8 cellular contexts compared by ENCODE assay signal in genomic region chr11:129750343-129751292, GRCh38.
A peak's percentile ranks its signal among the peaks of the same experiment; 100 is the strongest.
DNase-seq lines count a peak whose midpoint lies in the region; ATAC-seq and TF ChIP-seq lines count a peak whose summit lies in the region.

No MANE protein-coding gene starts in this region.

- DNase-seq in Calu3: peak; percentile 81
- peak; percentile 74 for DNase-seq in HK-2 (ENCODE audit: unreplicated experiment)
- peak; percentile 89 for DNase-seq in activated T-cell treated with anti-CD3 and anti-CD28 coated beads, Interleukin-2, amount 50 U/mL, for 24 hours
- DNase-seq in fibroblast of gingiva (ENCODE audit: low read depth): peak; percentile 63
- peak; percentile 77 for DNase-seq in natural killer cell
- DNase-seq in stimulated activated naive B cell treated with anti-CD40 and anti-IgM and Interleukin-4, amounts not matched to agents 10 μg/mL and 1 μg/mL and 100 μg/mL, for 72 hours: peak; percentile 56

- no TSS peak for BruUV-seq in Calu3 (replicated peaks; lab: Mats Ljungman, UMichigan)

- intact Hi-C loops in Calu3 (cut with micrococcal nuclease; ENCODE audit: unreplicated experiment) (loop anchor here (1.0 to 5.0 kb wide), 2 partner anchors 386 to 633 kb away; no protein-coding TSS in a partner anchor), natural killer cell (cut with micrococcal nuclease) (loop anchor here (1.0 kb wide), 1 partner anchor 633 kb away; no protein-coding TSS in a partner anchor)

- H3K27me3 Mint-ChIP-seq in Calu3 (ENCODE audit: unreplicated experiment) (no peaks in the 10 kb centered on the region), natural killer cell (ENCODE audit: low read depth in 2 of 2) (peaks cover 7 to 40% of the 10 kb centered on the region in 2 donors)
- peaks cover 17% of the 10 kb centered on the region for H3K27me3 Mint-ChIP-seq in activated T-cell treated with anti-CD3 and anti-CD28 coated beads, Interleukin-2, amount 50 U/mL, for 24 hours
- peaks cover 37 to 59% of the 10 kb centered on the region in 2 donors for H3K27me3 Mint-ChIP-seq in stimulated activated naive B cell treated with anti-CD40 and anti-IgM and Interleukin-4, amounts not matched to agents 10 μg/mL and 1 μg/mL and 100 μg/mL, for 72 hours

- H3K9ac ChIP-seq in OCI-LY3 (ENCODE audit: low read length): peak overlapping the region; percentile 27; the same call in 1 of the 2 replicates

- peak overlapping the region; percentile 82 for H3K4me2 ChIP-seq in OCI-LY3 (ENCODE audit: low read length)

- H3K4me3 Mint-ChIP-seq in Calu3 (ENCODE audit: low read depth, unreplicated experiment) (peak overlapping the region; percentile 41), natural killer cell (no peak overlapping the region)
- H3K4me3 Mint-ChIP-seq in activated T-cell treated with anti-CD3 and anti-CD28 coated beads, Interleukin-2, amount 50 U/mL, for 24 hours: no peak overlapping the region
- peak overlapping the region in 1 of 2 donors; percentile 59 for H3K4me3 Mint-ChIP-seq in stimulated activated naive B cell treated with anti-CD40 and anti-IgM and Interleukin-4, amounts not matched to agents 10 μg/mL and 1 μg/mL and 100 μg/mL, for 72 hours

- peak overlapping the region; percentile 87; the same call in 1 of the 2 replicates for H2AFZ ChIP-seq in OCI-LY3 (ENCODE audit: low read depth, low read length)

- H3K36me3 Mint-ChIP-seq in Calu3 (ENCODE audit: insufficient read depth, unreplicated experiment) (no peaks in the 10 kb centered on the region), natural killer cell (no peaks in the 10 kb centered on the region)
- no peaks in the 10 kb centered on the region for H3K36me3 Mint-ChIP-seq in activated T-cell treated with anti-CD3 and anti-CD28 coated beads, Interleukin-2, amount 50 U/mL, for 24 hours (ENCODE audit: low read depth)
- no peaks in the 10 kb centered on the region for H3K36me3 Mint-ChIP-seq in stimulated activated naive B cell treated with anti-CD40 and anti-IgM and Interleukin-4, amounts not matched to agents 10 μg/mL and 1 μg/mL and 100 μg/mL, for 72 hours

- no peaks in the 10 kb centered on the region for H3K36me3 ChIP-seq in OCI-LY3 (replicated peaks; ENCODE audit: low read depth, low read length)

- TF ChIP-seq CTCF in Calu3 (IDR thresholded peaks at IDR 0.05; ENCODE audit: unreplicated experiment) (peak; percentile 98), OCI-LY3 (IDR thresholded peaks at IDR 0.05; ENCODE audit: low read depth, low read length) (peak; percentile 95), natural killer cell (IDR thresholded peaks at IDR 0.05) (peak; percentile 100)

- peaks cover 3% of the 10 kb centered on the region for H3K9me3 Mint-ChIP-seq in Calu3 (ENCODE audit: low read depth, unreplicated experiment)
- H3K9me3 Mint-ChIP-seq in activated T-cell treated with anti-CD3 and anti-CD28 coated beads, Interleukin-2, amount 50 U/mL, for 24 hours: no peaks in the 10 kb centered on the region
- no peaks in the 10 kb centered on the region for H3K9me3 Mint-ChIP-seq in natural killer cell
- H3K9me3 Mint-ChIP-seq in stimulated activated naive B cell treated with anti-CD40 and anti-IgM and Interleukin-4, amounts not matched to agents 10 μg/mL and 1 μg/mL and 100 μg/mL, for 72 hours: peaks cover 0 to 4% of the 10 kb centered on the region in 2 donors

- H3K27ac ChIP-seq in OCI-LY3 (ENCODE audit: low read length): no peak overlapping the region

- no peak overlapping the region for H3K27ac Mint-ChIP-seq in Calu3 (ENCODE audit: unreplicated experiment)
- no peak overlapping the region for H3K27ac Mint-ChIP-seq in activated T-cell treated with anti-CD3 and anti-CD28 coated beads, Interleukin-2, amount 50 U/mL, for 24 hours
- no peak overlapping the region for H3K27ac Mint-ChIP-seq in natural killer cell
- H3K27ac Mint-ChIP-seq in stimulated activated naive B cell treated with anti-CD40 and anti-IgM and Interleukin-4, amounts not matched to agents 10 μg/mL and 1 μg/mL and 100 μg/mL, for 72 hours: no peak overlapping the region

- H3K79me2 ChIP-seq in OCI-LY3 (ENCODE audit: low read length): no peaks in the 10 kb centered on the region

- CTCF ChIA-PET in Calu3 (lab: Charles Lee): interaction anchor here (0.9 to 1.7 kb wide), 5 partner anchors 21 to 386 kb away, joined by 3 to 13 read pairs (median 8); partner anchors contain the start of gene BARX2

- peaks cover 24% of the 10 kb centered on the region for H3K27me3 ChIP-seq in OCI-LY3 (ENCODE audit: low read depth, low read length)

- no peaks in the 10 kb centered on the region for H3K9me3 ChIP-seq in OCI-LY3 (ENCODE audit: insufficient read depth, low read length)

- H3K4me3 ChIP-seq in OCI-LY3 (ENCODE audit: low read length): peak overlapping the region; percentile 71

- no peaks in the 10 kb centered on the region for H3K4me1 ChIP-seq in OCI-LY3 (ENCODE audit: low read length)

- peak; percentile 80 for ATAC-seq in GM19468 (IDR thresholded peaks at IDR 0.05; ENCODE audit: extremely low read depth, unreplicated experiment)
- peak; percentile 95 to 98 (median 96) for ATAC-seq in natural killer cell
- peak; percentile 90 to 91 for ATAC-seq in stimulated activated naive B cell treated with anti-CD40 and anti-IgM and Interleukin-4, amounts not matched to agents 10 μg/mL and 1 μg/mL and 100 μg/mL, for 72 hours (replicated peaks)

- no peaks in the 10 kb centered on the region for H4K20me1 ChIP-seq in OCI-LY3 (ENCODE audit: insufficient read depth, low read length)

- no peaks in the 10 kb centered on the region for H3K4me1 Mint-ChIP-seq in Calu3 (ENCODE audit: low read depth, unreplicated experiment)
- H3K4me1 Mint-ChIP-seq in activated T-cell treated with anti-CD3 and anti-CD28 coated beads, Interleukin-2, amount 50 U/mL, for 24 hours (ENCODE audit: low read depth): peaks cover 2% of the 10 kb centered on the region
- peaks cover 4 to 5% of the 10 kb centered on the region in 2 donors for H3K4me1 Mint-ChIP-seq in natural killer cell
- peaks cover 0 to 3% of the 10 kb centered on the region in 2 donors for H3K4me1 Mint-ChIP-seq in stimulated activated naive B cell treated with anti-CD40 and anti-IgM and Interleukin-4, amounts not matched to agents 10 μg/mL and 1 μg/mL and 100 μg/mL, for 72 hours
